14 cellular contexts compared by ENCODE assay signal in the genomic region with DNA sequence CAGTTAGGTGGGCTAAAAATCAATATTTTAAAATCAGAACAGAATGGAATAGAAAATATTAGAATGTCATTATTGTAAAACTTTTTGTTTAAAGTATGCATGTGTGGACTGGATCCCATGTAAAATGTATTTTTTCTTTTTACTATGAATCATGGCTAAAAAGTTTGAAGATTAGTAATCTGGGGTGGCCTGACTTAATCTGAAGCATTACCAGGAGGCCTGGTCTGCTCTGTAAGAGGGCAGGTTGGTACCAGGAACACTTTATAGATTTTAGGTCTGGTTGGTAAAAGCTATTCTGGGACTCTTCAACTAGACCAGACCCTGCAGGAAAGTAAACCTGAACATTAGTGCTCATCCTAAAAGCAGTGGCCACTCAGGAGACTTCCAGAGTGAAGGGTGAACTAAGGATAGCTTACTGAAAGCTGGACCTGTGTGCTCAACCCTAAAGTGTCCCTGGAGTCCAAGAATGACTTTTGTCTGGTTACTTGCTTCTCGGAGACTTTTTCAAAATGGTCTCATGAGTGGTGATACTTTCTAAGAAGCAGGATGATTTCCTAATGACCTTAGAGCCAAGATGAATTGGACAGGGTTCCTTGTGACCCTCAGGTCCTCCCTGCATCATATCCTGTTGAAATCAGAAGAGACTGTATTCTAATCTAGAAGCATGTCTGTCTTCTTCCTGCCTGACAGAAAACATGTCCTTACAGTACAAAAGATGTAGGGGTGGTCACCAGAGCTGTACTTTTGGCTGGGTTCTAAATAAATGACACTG. TPM values are rescaled to one million over a fixed set of nuclear protein-coding genes. Genes with fewer than 3 reads are reported as not detected.
DNase-seq lines count a peak whose midpoint lies in the region; ATAC-seq and TF ChIP-seq lines count a peak whose summit lies in the region.
"Had no signal": no experiment of that assay in that cellular context is flagged by ENCODE, and none has a peak within 500 bp of the region (broad histone marks: within the 10 kb centered on the region; RNA-seq: fewer than 3 reads in every experiment).

No MANE protein-coding gene starts in this region.

- peak; percentile 43 for ATAC-seq in left lobe of liver
- no peak for ATAC-seq in mucosa of descending colon
- no peak for ATAC-seq in GM19397 (IDR thresholded peaks at IDR 0.05; ENCODE audit: unreplicated experiment)

- H3K9ac ChIP-seq in KMS-11 = no peak overlapping the region

- H3K4me3 ChIP-seq in KMS-11 (IDR thresholded peaks at IDR 0.05; ENCODE audit: insufficient read depth, low read depth, low read length) (no peak overlapping the region), mucosa of descending colon (no peak overlapping the region)

- H3K27me3 ChIP-seq in KMS-11 (ENCODE audit: insufficient read depth, low read depth) = no peaks in the 10 kb centered on the region

- H3K27ac ChIP-seq in KMS-11 (no peak overlapping the region; the same call in 1 of the 2 replicates), substantia nigra (ENCODE audit: low read depth, low read length, poor library complexity, severe bottlenecking) (peak overlapping the region; percentile 23)

- H3K4me1 Mint-ChIP-seq in activated CD4-positive, alpha-beta T cell treated with anti-CD3 and anti-CD28 coated beads, Interleukin-2, amount 10 ng/mL, durations not matched to agents 7 days and 5 days = peaks cover 1% of the 10 kb centered on the region
- H3K4me1 Mint-ChIP-seq: CD4-positive, CD25-positive, alpha-beta regulatory T cell; immature natural killer cell had no signal

- H3K4me3 Mint-ChIP-seq in activated CD4-positive, alpha-beta T cell treated with anti-CD3 and anti-CD28 coated beads, Interleukin-2, amount 10 ng/mL, durations not matched to agents 7 days and 5 days = no peak overlapping the region
- H3K4me3 Mint-ChIP-seq: activated T-helper 1 cell treated with anti-CD3 and anti-CD28 coated beads, Interleukin-12 subunit alpha, Interleukin-12 subunit beta, Interleukin-2, Interleukin-4 antibody, amounts not matched to agents 30 ng/mL and 10 ng/mL and 1 ng/mL, durations not matched to agents 14 hours and 24 hours and 36 hours; CD4-positive, CD25-positive, alpha-beta regulatory T cell; immature natural killer cell; neural crest cell had no signal

- H2AFZ ChIP-seq in KMS-11 (ENCODE audit: low read depth) = no peak overlapping the region

- POLR2A ChIA-PET in activated CD4-positive, alpha-beta T cell treated with anti-CD3 and anti-CD28 coated beads, Interleukin-2, amount 10 ng/mL, durations not matched to agents 7 days and 5 days (lab: Charles Lee) = no interaction called here

- no peaks in the 10 kb centered on the region for H3K9me3 Mint-ChIP-seq in activated CD4-positive, alpha-beta T cell treated with anti-CD3 and anti-CD28 coated beads, Interleukin-2, amount 10 ng/mL, durations not matched to agents 7 days and 5 days
- H3K9me3 Mint-ChIP-seq: activated T-helper 1 cell treated with anti-CD3 and anti-CD28 coated beads, Interleukin-12 subunit alpha, Interleukin-12 subunit beta, Interleukin-2, Interleukin-4 antibody, amounts not matched to agents 30 ng/mL and 10 ng/mL and 1 ng/mL, durations not matched to agents 14 hours and 24 hours and 36 hours; CD4-positive, CD25-positive, alpha-beta regulatory T cell; immature natural killer cell; neural crest cell had no signal

- peak overlapping the region; percentile 3; the same call in 1 of the 2 replicates for H3K4me2 ChIP-seq in KMS-11

- H4K20me1 ChIP-seq in KMS-11 (ENCODE audit: insufficient read depth) = 0 out of 2 replicates have a peak, but pooled peaks cover 15% of the 10 kb centered on the region

- intact Hi-C loops in mucosa of descending colon (cut with DNase I, micrococcal nuclease) = no loop called here

- H3K27ac Mint-ChIP-seq in activated CD4-positive, alpha-beta T cell treated with anti-CD3 and anti-CD28 coated beads, Interleukin-2, amount 10 ng/mL, durations not matched to agents 7 days and 5 days = no peak overlapping the region
- H3K27ac Mint-ChIP-seq: activated T-helper 1 cell treated with anti-CD3 and anti-CD28 coated beads, Interleukin-12 subunit alpha, Interleukin-12 subunit beta, Interleukin-2, Interleukin-4 antibody, amounts not matched to agents 30 ng/mL and 10 ng/mL and 1 ng/mL, durations not matched to agents 14 hours and 24 hours and 36 hours; CD4-positive, CD25-positive, alpha-beta regulatory T cell; immature natural killer cell had no signal

- H3K9me3 ChIP-seq in mucosa of descending colon = no peaks in the 10 kb centered on the region

- no peaks in the 10 kb centered on the region for H3K27me3 Mint-ChIP-seq in activated CD4-positive, alpha-beta T cell treated with anti-CD3 and anti-CD28 coated beads, Interleukin-2, amount 10 ng/mL, durations not matched to agents 7 days and 5 days
- H3K27me3 Mint-ChIP-seq: CD4-positive, CD25-positive, alpha-beta regulatory T cell had no signal

- TF ChIP-seq CTCF in KMS-11 (conservative IDR thresholded peaks at IDR 0.05; ENCODE audit: low read depth, low read length) (no peak), mucosa of descending colon (IDR thresholded peaks at IDR 0.05) (no peak)

- H3K36me3 Mint-ChIP-seq in activated CD4-positive, alpha-beta T cell treated with anti-CD3 and anti-CD28 coated beads, Interleukin-2, amount 10 ng/mL, durations not matched to agents 7 days and 5 days (ENCODE audit: low read depth) = no peaks in the 10 kb centered on the region
- H3K36me3 Mint-ChIP-seq: CD4-positive, CD25-positive, alpha-beta regulatory T cell; immature natural killer cell had no signal

- peaks cover 98% of the 10 kb centered on the region for H3K79me2 ChIP-seq in KMS-11 (ENCODE audit: insufficient read depth, low read depth)

- H3K4me1 ChIP-seq in KMS-11 (ENCODE audit: low read depth, poor library complexity, severe bottlenecking) (peaks cover 63% of the 10 kb centered on the region), mucosa of descending colon (ENCODE audit: low read depth) (no peaks in the 10 kb centered on the region)

- H3K36me3 ChIP-seq in KMS-11 (ENCODE audit: insufficient read depth) (no peaks in the 10 kb centered on the region), mucosa of descending colon (ENCODE audit: low read depth) (no peaks in the 10 kb centered on the region)

- DNase-seq in dermis blood vessel endothelial cell = peak; percentile 47
- DNase-seq in left lobe of liver (ENCODE audit: low spot score) = no peak
- no peak for DNase-seq in substantia nigra (lab: John Stamatoyannopoulos, UW)
- DNase-seq in mucosa of descending colon = no peak
- DNase-seq in GF-D8 (lab: John Stamatoyannopoulos, UW) = no peak
- DNase-seq in activated CD4-positive, alpha-beta T cell treated with anti-CD3 and anti-CD28 coated beads, Interleukin-2, amount 10 ng/mL, durations not matched to agents 7 days and 5 days = no peak
- DNase-seq: activated CD4-positive, alpha-beta T cell treated with anti-CD3 and anti-CD28 coated beads for 1 hour; CD4-positive, CD25-positive, alpha-beta regulatory T cell; immature natural killer cell; NCI-H187 treated with DMSO at 0.1 percent for 48 hours had no signal

- CTCF ChIA-PET in activated CD4-positive, alpha-beta T cell treated with anti-CD3 and anti-CD28 coated beads, Interleukin-2, amount 10 ng/mL, durations not matched to agents 7 days and 5 days (lab: Charles Lee) = no interaction called here

RNA-seq across cellular contexts. Expression of a gene that starts 16.6 kb away (rescaled TPM):
- total RNA-seq in dermis blood vessel endothelial cell (28.8 and 29.3 TPM in 2 replicates), left lobe of liver (5.9 TPM), mucosa of descending colon (10 to 100 TPM in 2 of 3 donors, 1 to 10 TPM in 1; 6.2 to 29.8 (median 15.9) TPM)
- 1 to 10 TPM; 2.6 TPM for total RNA-seq in activated CD4-positive, alpha-beta T cell treated with anti-CD3 and anti-CD28 coated beads, Interleukin-2, amount 10 ng/mL, durations not matched to agents 7 days and 5 days
